Comparison of ENCODE assay signal across 10 cellular contexts in genomic region chr13:51501592-51502205, GRCh38. TPM values are rescaled to one million over a fixed set of nuclear protein-coding genes. Genes with fewer than 3 reads are reported as not detected.
A peak's percentile ranks its signal among the peaks of the same experiment; 100 is the strongest.
DNase-seq lines count a peak whose midpoint lies in the region; ATAC-seq and TF ChIP-seq lines count a peak whose summit lies in the region.
"Had no signal": no experiment of that assay in that cellular context is flagged by ENCODE, and none has a peak within 500 bp of the region (broad histone marks: within the 10 kb centered on the region; RNA-seq: fewer than 3 reads in every experiment).

No MANE protein-coding gene starts in this region.

- no peak overlapping the region for H3K4me3 Mint-ChIP-seq in H9

- H3K27me3 ChIP-seq in trophoblast cell (ENCODE audit: insufficient read depth, low read length) (no peaks in the 10 kb centered on the region), H9 (ENCODE audit: insufficient read depth, low read length) (no peaks in the 10 kb centered on the region; the same call in 1 of the 2 replicates)
- H3K27me3 ChIP-seq: adrenal gland had no signal

- ATAC-seq in GM21360 (IDR thresholded peaks at IDR 0.05; ENCODE audit: unreplicated experiment): peak; percentile 29
- peak; percentile 19 for ATAC-seq in HG03469 (IDR thresholded peaks at IDR 0.05; ENCODE audit: unreplicated experiment)

- H4K20me1 ChIP-seq in H9 (ENCODE audit: control insufficient read depth, insufficient read depth, insufficient read length): no peaks in the 10 kb centered on the region

- H4K5ac ChIP-seq in H9 (ENCODE audit: insufficient read length, low read depth, low read length): no peak overlapping the region

- no peak overlapping the region for H2BK15ac ChIP-seq in H9 (ENCODE audit: low read depth, low read length)

- H2BK12ac ChIP-seq in trophoblast cell (ENCODE audit: low read length) (no peak overlapping the region), H9 (ENCODE audit: insufficient read length, low read depth, low read length) (no peak overlapping the region)

- no peaks in the 10 kb centered on the region for H3K79me2 ChIP-seq in trophoblast cell (ENCODE audit: control insufficient read depth, insufficient read depth, low read length, poor library complexity)
- no peaks in the 10 kb centered on the region for H3K79me2 ChIP-seq in H9 (ENCODE audit: insufficient read depth, low read length)

- H2BK20ac ChIP-seq in H9 (ENCODE audit: low read depth, low read length, poor library complexity, severe bottlenecking): no peak overlapping the region

- TF ChIP-seq CTCF in cardiac fibroblast (IDR thresholded peaks at IDR 0.05; ENCODE audit: low read depth, low read length): no peak
- no peak for TF ChIP-seq CTCF in H9 (conservative IDR thresholded peaks at IDR 0.05)

- H3K27ac Mint-ChIP-seq in H9: no peak overlapping the region; a peak in 1 of 7 replicates

- no peaks in the 10 kb centered on the region for H3K79me1 ChIP-seq in trophoblast cell (ENCODE audit: low read length)
- no peaks in the 10 kb centered on the region for H3K79me1 ChIP-seq in H9 (ENCODE audit: insufficient read depth, low read depth, low read length, poor library complexity, severe bottlenecking)

- H3K27me3 Mint-ChIP-seq in H9 (ENCODE audit: low read depth): no peaks in the 10 kb centered on the region; the same call in none of the 2 replicates

- H3K36me3 ChIP-seq in trophoblast cell (ENCODE audit: control insufficient read depth in 1 of 2, insufficient read depth in 2 of 2, low read length in 2 of 2): no peaks in the 10 kb centered on the region
- H3K36me3 ChIP-seq: adrenal gland had no signal

- H3K23ac ChIP-seq in trophoblast cell (ENCODE audit: low read length) (no peak overlapping the region), H9 (ENCODE audit: insufficient read length, low read depth, low read length) (no peak overlapping the region)

- H3K4me1 Mint-ChIP-seq in H9: no peaks in the 10 kb centered on the region

- H3K36me3 Mint-ChIP-seq in H9 (ENCODE audit: insufficient read depth in 1 of 3, low read depth in 3 of 3): no peaks in the 10 kb centered on the region

- no peak overlapping the region for H3K4ac ChIP-seq in trophoblast cell (ENCODE audit: low read depth, low read length)
- no peak overlapping the region for H3K4ac ChIP-seq in H9 (ENCODE audit: low read depth, low read length)

- H3K4me2 ChIP-seq in trophoblast cell (ENCODE audit: low read length) (no peak overlapping the region), H9 (ENCODE audit: insufficient read depth, insufficient read length, low read length) (no peak overlapping the region)

- no CpG with 5 or more reads among the region's 1 CpG for WGBS in trophoblast cell (ENCODE audit: extremely low coverage, insufficient coverage, insufficient read length)
- WGBS in H9 (ENCODE audit: extremely low coverage, insufficient read length, low lambda C conversion rate): no CpG with 5 or more reads among the region's 1 CpG

- DNase-seq in Daoy (ENCODE audit: low read depth): peak; percentile 35
- peak; percentile 43 to 79 for DNase-seq in cardiac fibroblast (ENCODE audit: low read depth in 2 of 2)
- no peak for DNase-seq in glomerular visceral epithelial cell (ENCODE audit: extremely low spot score)
- no peak for DNase-seq in trophoblast cell
- DNase-seq in H9: no peak
- no peak for DNase-seq in NCI-H2196 (lab: John Stamatoyannopoulos, UW; ENCODE audit: unreplicated experiment)
- DNase-seq: Right ventricle myocardium superior had no signal

- no peak overlapping the region for H3T11ph ChIP-seq in H9 (ENCODE audit: low read length)

- H3K27ac ChIP-seq in trophoblast cell (ENCODE audit: low read depth, low read length): no peak overlapping the region
- H3K27ac ChIP-seq in H9 (ENCODE audit: insufficient read length, low read depth, low read length): no peak overlapping the region
- H3K27ac ChIP-seq: adrenal gland had no signal

- H2BK5ac ChIP-seq in trophoblast cell (ENCODE audit: low read depth, low read length, poor library complexity) (no peak overlapping the region), H9 (ENCODE audit: insufficient read length, low read length) (no peak overlapping the region)

- H4K8ac ChIP-seq in trophoblast cell (ENCODE audit: low read depth, low read length): no peak overlapping the region
- H4K8ac ChIP-seq in H9 (replicated peaks; ENCODE audit: insufficient read length, low read depth, low read length): no peak overlapping the region

- H3K9me3 ChIP-seq in trophoblast cell (ENCODE audit: insufficient read depth, low read depth, low read length) (no peaks in the 10 kb centered on the region), H9 (ENCODE audit: control insufficient read depth, low read depth, low read length) (no peaks in the 10 kb centered on the region)

- no peaks in the 10 kb centered on the region for H3K9me3 Mint-ChIP-seq in H9

- no peak overlapping the region for H4K91ac ChIP-seq in trophoblast cell (ENCODE audit: low read depth, low read length)
- H4K91ac ChIP-seq in H9 (ENCODE audit: insufficient read length, low read depth, low read length): no peak overlapping the region

- H3K56ac ChIP-seq in H9 (ENCODE audit: insufficient read length, low read depth, low read length): no peak overlapping the region

- no peak overlapping the region for H3K14ac ChIP-seq in trophoblast cell (ENCODE audit: low read length)
- H3K14ac ChIP-seq in H9 (ENCODE audit: insufficient read depth, low read length): no peak overlapping the region

- H3K4me1 ChIP-seq in trophoblast cell (ENCODE audit: control insufficient read depth in 1 of 2, insufficient read depth in 2 of 2, low read length in 2 of 2) (no peaks in the 10 kb centered on the region), H9 (ENCODE audit: insufficient read depth, low read length) (no peaks in the 10 kb centered on the region)

- H2AK5ac ChIP-seq in trophoblast cell (ENCODE audit: low read length) (no peak overlapping the region), H9 (ENCODE audit: insufficient read length, low read length) (no peak overlapping the region)

- no peak overlapping the region for H3K18ac ChIP-seq in trophoblast cell (ENCODE audit: low read length)
- H3K18ac ChIP-seq in H9 (ENCODE audit: insufficient read length, low read depth, low read length): no peak overlapping the region

- H2BK120ac ChIP-seq in trophoblast cell (ENCODE audit: insufficient read depth, low read length, poor library complexity) (no peak overlapping the region), H9 (ENCODE audit: low read depth, low read length, poor library complexity, severe bottlenecking) (no peak overlapping the region)

- no peaks in the 10 kb centered on the region for H3K23me2 ChIP-seq in H9 (ENCODE audit: insufficient read length, low read depth, low read length, poor library complexity, severe bottlenecking)

- H2AFZ ChIP-seq in trophoblast cell (ENCODE audit: insufficient read depth, low read length, poor library complexity) (no peak overlapping the region), H9 (ENCODE audit: low read length) (no peak overlapping the region)

- H3K9ac ChIP-seq in trophoblast cell (ENCODE audit: low read length): no peak overlapping the region
- H3K9ac ChIP-seq in H9 (ENCODE audit: extremely low read depth, insufficient read length, low read length): no peak overlapping the region

- no peak overlapping the region for H3K4me3 ChIP-seq in cardiac fibroblast (replicated peaks in 1 of 2; ENCODE audit: low read depth in 2 of 2, low read length in 2 of 2)
- H3K4me3 ChIP-seq in trophoblast cell (ENCODE audit: low read depth, low read length): no peak overlapping the region
- H3K4me3 ChIP-seq: adrenal gland had no signal

- H4K12ac ChIP-seq in trophoblast cell (ENCODE audit: low read depth, low read length): no peak overlapping the region

RNA-seq across cellular contexts. Expression of gene INTS6, which starts 48.9 kb away (rescaled TPM):
- total RNA-seq in Daoy (2014; rRNA removed; shearing (Covaris generic)): 19.1 and 26.3 TPM in 2 replicates
- 31.0 and 31.6 TPM in 2 replicates for polyA plus RNA-seq in trophoblast cell (2013)
- total RNA-seq in H9 (2021): 60.4 and 61.2 TPM in 2 replicates

Comparison
In these comparisons a context has a peak if more than half of its experiments do, and no peak if none do; other contexts are left out.
1. DNase-seq: peak in Daoy (single experiment) and cardiac fibroblast (2 of 2); none in glomerular visceral epithelial cell (single experiment), trophoblast cell (0 of 2), H9 (single experiment) and NCI-H2196 (single experiment).